ENCODE assay signal across 8 cellular contexts in the genomic region with DNA sequence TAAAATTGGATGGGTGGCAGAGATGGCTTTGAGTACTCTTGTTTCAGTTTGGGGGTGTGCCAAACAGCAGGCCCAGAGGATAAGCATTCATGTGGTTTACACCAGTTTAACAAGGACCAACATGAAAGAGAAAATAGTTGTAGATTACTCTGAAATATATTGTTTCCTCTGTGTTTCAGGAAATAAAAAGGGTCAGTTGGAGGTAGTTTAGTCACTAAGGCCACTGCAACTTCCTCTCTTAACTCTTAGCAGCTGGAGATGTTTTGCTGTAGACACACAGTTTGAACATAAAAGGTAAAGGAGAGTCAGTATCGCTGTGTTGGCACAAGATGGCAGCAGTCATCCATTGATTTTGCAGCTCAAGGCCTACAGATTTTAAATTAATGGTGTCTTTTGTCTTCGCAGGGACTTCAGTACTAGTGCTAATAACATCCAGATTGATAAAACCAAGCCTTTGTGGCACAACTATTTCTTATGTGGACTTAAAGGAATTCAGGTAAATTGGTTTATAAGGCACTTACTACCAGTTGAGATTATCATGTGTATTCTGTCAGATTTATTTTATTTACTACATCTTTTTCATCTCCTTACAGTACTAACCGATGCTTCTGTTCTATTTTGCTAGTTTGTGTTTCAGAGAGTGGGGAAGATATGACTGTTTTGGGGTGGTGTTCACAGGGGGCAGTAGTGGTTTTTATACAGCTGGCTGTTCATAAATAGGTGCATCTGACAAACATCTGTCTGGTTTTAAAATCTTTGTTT.
A peak's percentile ranks its signal among the peaks of the same experiment; 100 is the strongest.
DNase-seq lines count a peak whose midpoint lies in the region; TF ChIP-seq lines count a peak whose summit lies in the region.

No MANE protein-coding gene starts in this region.

- in situ Hi-C loops in astrocyte of the spinal cord (cut with HindIII; ENCODE audit: low sequenced_read_pairs): no loop called here

- TF ChIP-seq CTCF in H9 (conservative IDR thresholded peaks at IDR 0.05): peak; percentile 92
- TF ChIP-seq CTCF in astrocyte of the spinal cord (IDR thresholded peaks at IDR 0.05; ENCODE audit: low read depth, low read length): peak; percentile 76
- TF ChIP-seq CTCF in smooth muscle cell (IDR thresholded peaks at IDR 0.05; ENCODE audit: borderline replicate concordance, insufficient read depth, poor library complexity, severe bottlenecking): peak; percentile 77

- H2BK5ac ChIP-seq in H9 (ENCODE audit: insufficient read length, low read length): no peak overlapping the region

- no peaks in the 10 kb centered on the region for H3K79me1 ChIP-seq in H9 (ENCODE audit: insufficient read depth, low read depth, low read length, poor library complexity, severe bottlenecking)

- no peak overlapping the region for H4K8ac ChIP-seq in H9 (replicated peaks; ENCODE audit: insufficient read length, low read depth, low read length)

- H2BK20ac ChIP-seq in H9 (ENCODE audit: low read depth, low read length, poor library complexity, severe bottlenecking): no peak overlapping the region

- H3K4me2 ChIP-seq in H9 (ENCODE audit: insufficient read depth, insufficient read length, low read length) (no peak overlapping the region), smooth muscle cell (peak overlapping the region; percentile 71)

- no peaks in the 10 kb centered on the region for H4K20me1 ChIP-seq in H9 (ENCODE audit: control insufficient read depth, insufficient read depth, insufficient read length)
- H4K20me1 ChIP-seq in smooth muscle cell (ENCODE audit: low read depth): no peaks in the 10 kb centered on the region

- H3K4me1 ChIP-seq in H9 (ENCODE audit: insufficient read depth, low read length): peaks cover 2% of the 10 kb centered on the region; the same call in 1 of the 2 replicates
- H3K4me1 ChIP-seq in smooth muscle cell (ENCODE audit: low read depth): peaks cover 20% of the 10 kb centered on the region

- no peak overlapping the region for H2BK12ac ChIP-seq in H9 (ENCODE audit: insufficient read length, low read depth, low read length)

- no peak overlapping the region for H3T11ph ChIP-seq in H9 (ENCODE audit: low read length)

- H3K14ac ChIP-seq in H9 (ENCODE audit: insufficient read depth, low read length): no peak overlapping the region

- H3K4ac ChIP-seq in H9 (ENCODE audit: low read depth, low read length): no peak overlapping the region

- no peaks in the 10 kb centered on the region for H3F3A ChIP-seq in smooth muscle cell (ENCODE audit: low read depth)

- no peak overlapping the region for H3K27ac ChIP-seq in H9 (ENCODE audit: insufficient read length, low read depth, low read length)
- H3K27ac ChIP-seq in smooth muscle cell (ENCODE audit: low read depth): peak overlapping the region; percentile 58

- H2AK5ac ChIP-seq in H9 (ENCODE audit: insufficient read length, low read length): no peak overlapping the region

- H3K23ac ChIP-seq in H9 (ENCODE audit: insufficient read length, low read depth, low read length): no peak overlapping the region

- H3K36me3 ChIP-seq in smooth muscle cell (ENCODE audit: low read depth): no peaks in the 10 kb centered on the region

- peaks cover 6 to 28% (median 24%) of the 10 kb centered on the region in 3 experiments for H3K36me3 Mint-ChIP-seq in H9 (ENCODE audit: insufficient read depth in 1 of 3, low read depth in 3 of 3)

- H3K9me3 ChIP-seq in H9 (ENCODE audit: control insufficient read depth, low read depth, low read length) (no peaks in the 10 kb centered on the region), smooth muscle cell (replicated peaks; ENCODE audit: low read depth) (no peaks in the 10 kb centered on the region)

- H3K4me3 ChIP-seq in astrocyte of the spinal cord (ENCODE audit: low read depth, low read length) (no peak overlapping the region), smooth muscle cell (peak overlapping the region; percentile 8)

- H3K27me3 ChIP-seq in H9 (ENCODE audit: insufficient read depth, low read length): no peaks in the 10 kb centered on the region
- no peaks in the 10 kb centered on the region for H3K27me3 ChIP-seq in smooth muscle cell (ENCODE audit: low read depth)

- no peak overlapping the region for H4K91ac ChIP-seq in H9 (ENCODE audit: insufficient read length, low read depth, low read length)

- H3K56ac ChIP-seq in H9 (ENCODE audit: insufficient read length, low read depth, low read length): no peak overlapping the region

- DNase-seq in NCI-H2227 (lab: John Stamatoyannopoulos, UW; ENCODE audit: unreplicated experiment) (peak; percentile 28), NCI-H2227 treated with DMSO at 0.1 percent for 48 hours (lab: John Stamatoyannopoulos, UW) (no peak), H9 (peak; percentile 57), M059J (ENCODE audit: low read depth) (peak; percentile 84), SKM-1 treated with dmso at 0.1 percent for 144 hours (lab: John Stamatoyannopoulos, UW; ENCODE audit: unreplicated experiment) (peak; percentile 88), astrocyte of the spinal cord (ENCODE audit: low read depth, low spot score) (peak; percentile 91), iPS-NIHi11 (ENCODE audit: low spot score) (peak; percentile 55), smooth muscle cell (lab: John Stamatoyannopoulos, UW; ENCODE audit: unreplicated experiment) (no peak)

- peak overlapping the region; percentile 2 to 52 (median 2); a peak in 4 of 7 replicates for H3K27ac Mint-ChIP-seq in H9

- peaks cover 40 to 50% of the 10 kb centered on the region in 2 experiments for H3K4me1 Mint-ChIP-seq in H9

- H3K9ac ChIP-seq in H9 (ENCODE audit: extremely low read depth, insufficient read length, low read length) (no peak overlapping the region), smooth muscle cell (ENCODE audit: low read depth) (no peak overlapping the region)

- H2AFZ ChIP-seq in H9 (ENCODE audit: low read length): no peak overlapping the region
- no peak overlapping the region for H2AFZ ChIP-seq in smooth muscle cell (ENCODE audit: low read depth)

- H2BK120ac ChIP-seq in H9 (ENCODE audit: low read depth, low read length, poor library complexity, severe bottlenecking): no peak overlapping the region

- no CpG with 5 or more reads among the region's 3 CpGs for WGBS in H9 (ENCODE audit: extremely low coverage, insufficient read length, low lambda C conversion rate)
- 29% methylated on average over 3 of the region's 3 CpGs for WGBS in smooth muscle cell (ENCODE audit: low lambda C conversion rate)

- no peak overlapping the region for H3K18ac ChIP-seq in H9 (ENCODE audit: insufficient read length, low read depth, low read length)

- H3K23me2 ChIP-seq in H9 (ENCODE audit: insufficient read length, low read depth, low read length, poor library complexity, severe bottlenecking): no peaks in the 10 kb centered on the region

- peaks cover 4 to 19% of the 10 kb centered on the region in 2 experiments; a peak in 4 of 5 replicates for H3K9me3 Mint-ChIP-seq in H9

- no peaks in the 10 kb centered on the region for H3K27me3 Mint-ChIP-seq in H9 (ENCODE audit: low read depth)

- H3K79me2 ChIP-seq in H9 (ENCODE audit: insufficient read depth, low read length) (no peaks in the 10 kb centered on the region), smooth muscle cell (ENCODE audit: low read depth) (no peaks in the 10 kb centered on the region)

- no peak overlapping the region for H4K5ac ChIP-seq in H9 (ENCODE audit: insufficient read length, low read depth, low read length)

- no peak overlapping the region for H2BK15ac ChIP-seq in H9 (ENCODE audit: low read depth, low read length)

- H3K4me3 Mint-ChIP-seq in H9: no peak overlapping the region

Comparison
In these comparisons a context has a peak if more than half of its experiments do, and no peak if none do; other contexts are left out.
1. DNase-seq: peak in NCI-H2227 (single experiment), H9 (single experiment), M059J (single experiment), SKM-1 treated with dmso at 0.1 percent for 144 hours (single experiment), astrocyte of the spinal cord (single experiment) and iPS-NIHi11 (single experiment); none in NCI-H2227 treated with DMSO at 0.1 percent for 48 hours (single experiment) and smooth muscle cell (single experiment).
2. Peak in every context shown above with its lines, with median percentiles within 50 percentile points of each other: CTCF ChIP-seq.